In the genomic region with DNA sequence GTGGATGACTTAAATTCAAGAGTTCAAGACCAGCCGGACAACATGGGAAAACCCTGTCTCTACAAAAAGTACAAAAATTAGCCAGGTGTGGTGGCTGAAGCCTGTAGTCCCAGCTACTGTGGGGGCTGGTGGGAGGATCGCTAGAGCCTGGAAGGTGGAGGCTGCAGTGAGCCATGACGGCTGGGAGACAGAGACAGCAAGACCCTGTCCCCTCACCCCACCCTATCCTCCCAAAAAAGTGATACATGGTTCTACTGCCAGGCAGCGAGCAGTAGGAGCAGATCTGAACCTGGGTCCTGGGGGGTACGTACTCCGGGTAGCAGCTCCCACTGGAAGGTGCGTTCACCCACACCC, we compare ENCODE assay signal across 10 cellular contexts. TPM values are rescaled to one million over a fixed set of nuclear protein-coding genes. Genes with fewer than 3 reads are reported as not detected.
DNase-seq lines count a peak whose midpoint lies in the region; ATAC-seq and TF ChIP-seq lines count a peak whose summit lies in the region.
"Had no signal": no experiment of that assay in that cellular context is flagged by ENCODE, and none has a peak within 500 bp of the region (broad histone marks: within the 10 kb centered on the region; RNA-seq: fewer than 3 reads in every experiment).

No MANE protein-coding gene starts in this region.

- H3K9me2 ChIP-seq in hepatocyte (replicated peaks; ENCODE audit: insufficient read depth) = no peaks in the 10 kb centered on the region

- CTCF ChIA-PET in WTC11 (lab: Charles Lee) = interaction anchor here (0.8 to 3.8 kb wide), 4 partner anchors 13 to 71 kb away, joined by 3 to 27 read pairs (median 4); no protein-coding TSS in a partner anchor

- 89% methylated on average over 7 of the region's 7 CpGs for WGBS in hepatocyte (ENCODE audit: low lambda C conversion rate, missing lambda C conversion rate)
- WGBS in spleen, 5 donors = 77 to 89% (median 86%) methylated on average over 7 of the region's 7 CpGs

- peaks cover 4% of the 10 kb centered on the region for H3K36me3 ChIP-seq in hepatocyte (replicated peaks; ENCODE audit: insufficient read depth, low read depth)
- peaks cover 2 to 52% (median 47%) of the 10 kb centered on the region in 6 donors for H3K36me3 ChIP-seq in spleen

- TF ChIP-seq CTCF in WTC11 (IDR thresholded peaks at IDR 0.05) (no peak), hepatocyte (IDR thresholded peaks at IDR 0.05; ENCODE audit: poor library complexity) (no peak), spleen (IDR thresholded peaks at IDR 0.05 in 8 of 11, conservative IDR thresholded peaks at IDR 0.05 in 3 of 11) (no peak)

- H3K4me1 Mint-ChIP-seq in T-helper 1 cell treated with Interleukin-12 subunit alpha and Interleukin-12 subunit beta and Interleukin-4 antibody, amounts not matched to agents 30 μg/mL and 1 μg/mL, for 36 hours (ENCODE audit: low read depth) = peaks cover 45% of the 10 kb centered on the region
- peaks cover 26% of the 10 kb centered on the region for H3K4me1 Mint-ChIP-seq in WTC11

- DNase-seq in T-helper 1 cell (no peak), WTC11 (ENCODE audit: low spot score) (no peak), hepatocyte (ENCODE audit: low spot score) (no peak), spleen (no peak), 8988T (no peak)
- DNase-seq: activated CD8-positive, alpha-beta memory T cell treated with anti-CD3 and anti-CD28 coated beads, Interleukin-2, amount 50 U/mL, for 48 hours; stimulated activated CD4-positive, alpha-beta T cell treated with anti-CD3 and anti-CD28 coated beads, Interleukin-2, amount 100 ng/mL, for 48 hours had no signal

- H3K9me3 ChIP-seq in hepatocyte (ENCODE audit: low read depth) = no peaks in the 10 kb centered on the region
- H3K9me3 ChIP-seq in spleen = no peaks in the 10 kb centered on the region

- no peak for TF ChIP-seq POLR2A in spleen (IDR thresholded peaks at IDR 0.05)

- H3K27ac Mint-ChIP-seq in T-helper 1 cell treated with Interleukin-12 subunit alpha and Interleukin-12 subunit beta and Interleukin-4 antibody, amounts not matched to agents 30 μg/mL and 1 μg/mL, for 36 hours = no peak overlapping the region
- peak overlapping the region; percentile 61 for H3K27ac Mint-ChIP-seq in WTC11

- peak overlapping the region; percentile 93 for H3K4me2 ChIP-seq in hepatocyte

- H3K4me3 ChIP-seq in hepatocyte (no peak overlapping the region), spleen (peak overlapping the region in 2 of 8 donors; percentile 81 to 97)

- peak overlapping the region; percentile 89 for H3K4me3 Mint-ChIP-seq in T-helper 1 cell treated with Interleukin-12 subunit alpha and Interleukin-12 subunit beta and Interleukin-4 antibody, amounts not matched to agents 30 μg/mL and 1 μg/mL, for 36 hours
- peak overlapping the region; percentile 87; the same call in 1 of the 2 replicates for H3K4me3 Mint-ChIP-seq in WTC11

- no peaks in the 10 kb centered on the region for H3K9me3 Mint-ChIP-seq in T-helper 1 cell treated with Interleukin-12 subunit alpha and Interleukin-12 subunit beta and Interleukin-4 antibody, amounts not matched to agents 30 μg/mL and 1 μg/mL, for 36 hours
- H3K9me3 Mint-ChIP-seq in WTC11 = no peaks in the 10 kb centered on the region

- H3K27me3 ChIP-seq in hepatocyte (no peaks in the 10 kb centered on the region), spleen (replicated peaks in 1 of 7) (no peaks in the 10 kb centered on the region)

- H4K20me1 ChIP-seq in hepatocyte (ENCODE audit: insufficient read depth, poor library complexity, severe bottlenecking) = peaks cover 70% of the 10 kb centered on the region

- no peaks in the 10 kb centered on the region for H3K27me3 Mint-ChIP-seq in T-helper 1 cell treated with Interleukin-12 subunit alpha and Interleukin-12 subunit beta and Interleukin-4 antibody, amounts not matched to agents 30 μg/mL and 1 μg/mL, for 36 hours (ENCODE audit: low read depth)
- H3K27me3 Mint-ChIP-seq in WTC11 (ENCODE audit: low read depth) = no peaks in the 10 kb centered on the region

- ATAC-seq in WTC11 (no peak), HG03135 (IDR thresholded peaks at IDR 0.05; ENCODE audit: unreplicated experiment) (no peak), GM18502 (IDR thresholded peaks at IDR 0.05; ENCODE audit: poor library complexity, unreplicated experiment) (no peak)

- H3K79me2 ChIP-seq in hepatocyte = peaks cover 62% of the 10 kb centered on the region

- peaks cover 52% of the 10 kb centered on the region for H3K36me3 Mint-ChIP-seq in T-helper 1 cell treated with Interleukin-12 subunit alpha and Interleukin-12 subunit beta and Interleukin-4 antibody, amounts not matched to agents 30 μg/mL and 1 μg/mL, for 36 hours (ENCODE audit: low read depth)
- H3K36me3 Mint-ChIP-seq in WTC11 = peaks cover 54% of the 10 kb centered on the region

- H2AFZ ChIP-seq in hepatocyte = no peak overlapping the region

- H3K27ac ChIP-seq in hepatocyte (peak overlapping the region; percentile 100), spleen (peak overlapping the region in 6 of 8 donors; percentile 10 to 99 (median 96))

- H3K4me1 ChIP-seq in hepatocyte (ENCODE audit: insufficient read depth) (peaks cover 22% of the 10 kb centered on the region), spleen (peaks cover 16 to 76% (median 46%) of the 10 kb centered on the region in 6 donors)

- POLR2A ChIA-PET in WTC11 (lab: Charles Lee) = no interaction called here

- intact Hi-C loops in spleen (cut with DNase I; ENCODE audit: low total_unique reads) = loop anchor here (5.0 kb wide), 1 partner anchor 41 kb away; a partner anchor contains a TSS

TF ChIP-seq in WTC11, 78 proteins besides CTCF, POLR2A, EP300 and RAD21 (continues in another document):
- TF ChIP-seq ZNF396 (CRISPR knock-in tag; IDR thresholded peaks at IDR 0.05; ENCODE audit: borderline replicate concordance) = no peak
- TF ChIP-seq ATF1 (CRISPR knock-in tag; IDR thresholded peaks at IDR 0.05) = no peak
- no peak for TF ChIP-seq TEAD1 (CRISPR knock-in tag; IDR thresholded peaks at IDR 0.05)
- TF ChIP-seq, protein P1, sequence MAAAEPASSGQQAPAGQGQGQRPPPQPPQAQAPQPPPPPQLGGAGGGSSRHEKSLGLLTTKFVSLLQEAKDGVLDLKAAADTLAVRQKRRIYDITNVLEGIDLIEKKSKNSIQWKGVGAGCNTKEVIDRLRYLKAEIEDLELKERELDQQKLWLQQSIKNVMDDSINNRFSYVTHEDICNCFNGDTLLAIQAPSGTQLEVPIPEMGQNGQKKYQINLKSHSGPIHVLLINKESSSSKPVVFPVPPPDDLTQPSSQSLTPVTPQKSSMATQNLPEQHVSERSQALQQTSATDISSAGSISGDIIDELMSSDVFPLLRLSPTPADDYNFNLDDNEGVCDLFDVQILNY (CRISPR knock-in tag; IDR thresholded peaks at IDR 0.05) = no peak
- TF ChIP-seq, protein P2, sequence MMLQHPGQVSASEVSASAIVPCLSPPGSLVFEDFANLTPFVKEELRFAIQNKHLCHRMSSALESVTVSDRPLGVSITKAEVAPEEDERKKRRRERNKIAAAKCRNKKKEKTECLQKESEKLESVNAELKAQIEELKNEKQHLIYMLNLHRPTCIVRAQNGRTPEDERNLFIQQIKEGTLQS (CRISPR knock-in tag; conservative IDR thresholded peaks at IDR 0.05) = no peak
- TF ChIP-seq, protein P3, sequence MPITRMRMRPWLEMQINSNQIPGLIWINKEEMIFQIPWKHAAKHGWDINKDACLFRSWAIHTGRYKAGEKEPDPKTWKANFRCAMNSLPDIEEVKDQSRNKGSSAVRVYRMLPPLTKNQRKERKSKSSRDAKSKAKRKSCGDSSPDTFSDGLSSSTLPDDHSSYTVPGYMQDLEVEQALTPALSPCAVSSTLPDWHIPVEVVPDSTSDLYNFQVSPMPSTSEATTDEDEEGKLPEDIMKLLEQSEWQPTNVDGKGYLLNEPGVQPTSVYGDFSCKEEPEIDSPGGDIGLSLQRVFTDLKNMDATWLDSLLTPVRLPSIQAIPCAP (CRISPR knock-in tag; IDR thresholded peaks at IDR 0.05) = no peak
- TF ChIP-seq HMGA2 (CRISPR knock-in tag; IDR thresholded peaks at IDR 0.05) = no peak
- TF ChIP-seq FOXJ3 (CRISPR knock-in tag; IDR thresholded peaks at IDR 0.05; ENCODE audit: borderline replicate concordance) = no peak
- TF ChIP-seq, protein P4, sequence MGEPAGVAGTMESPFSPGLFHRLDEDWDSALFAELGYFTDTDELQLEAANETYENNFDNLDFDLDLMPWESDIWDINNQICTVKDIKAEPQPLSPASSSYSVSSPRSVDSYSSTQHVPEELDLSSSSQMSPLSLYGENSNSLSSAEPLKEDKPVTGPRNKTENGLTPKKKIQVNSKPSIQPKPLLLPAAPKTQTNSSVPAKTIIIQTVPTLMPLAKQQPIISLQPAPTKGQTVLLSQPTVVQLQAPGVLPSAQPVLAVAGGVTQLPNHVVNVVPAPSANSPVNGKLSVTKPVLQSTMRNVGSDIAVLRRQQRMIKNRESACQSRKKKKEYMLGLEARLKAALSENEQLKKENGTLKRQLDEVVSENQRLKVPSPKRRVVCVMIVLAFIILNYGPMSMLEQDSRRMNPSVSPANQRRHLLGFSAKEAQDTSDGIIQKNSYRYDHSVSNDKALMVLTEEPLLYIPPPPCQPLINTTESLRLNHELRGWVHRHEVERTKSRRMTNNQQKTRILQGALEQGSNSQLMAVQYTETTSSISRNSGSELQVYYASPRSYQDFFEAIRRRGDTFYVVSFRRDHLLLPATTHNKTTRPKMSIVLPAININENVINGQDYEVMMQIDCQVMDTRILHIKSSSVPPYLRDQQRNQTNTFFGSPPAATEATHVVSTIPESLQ (CRISPR knock-in tag; IDR thresholded peaks at IDR 0.05) = no peak
- TF ChIP-seq CREM (CRISPR knock-in tag; IDR thresholded peaks at IDR 0.05) = no peak

RNA-seq across cellular contexts. Expression of a gene that starts 2.2 kb away (rescaled TPM):
- total RNA-seq in WTC11 (2021) (315 to 364 TPM (median 321 TPM) in 3 replicates), hepatocyte (270 and 277 TPM in 2 replicates), spleen (100 to 1,000 TPM; 157 to 247 (median 180) TPM)
- polyA plus RNA-seq in hepatocyte (408 and 450 TPM in 2 replicates), spleen (100 to 1,000 TPM; 178 to 281 (median 235) TPM)

RNA-seq across cellular contexts. Expression of a gene that starts 2.5 kb away (rescaled TPM):
- total RNA-seq in WTC11 (2021) (29.4 to 34.1 TPM (median 29.8 TPM) in 3 replicates), hepatocyte (13.0 and 14.4 TPM in 2 replicates), spleen (10 to 100 TPM; 13.0 to 18.6 (median 14.3) TPM)
- polyA plus RNA-seq in hepatocyte (1.8 and 2.1 TPM in 2 replicates), spleen (10 to 100 TPM in 1 of 3 donors, 1 to 10 TPM in 2; 6.7 to 11.0 (median 8.4) TPM)

RNA-seq across cellular contexts. Expression of a gene that starts 18.7 kb away (rescaled TPM):
- total RNA-seq in WTC11 (2021) (67.4 to 73.5 TPM (median 69.7 TPM) in 3 replicates), hepatocyte (32.5 and 43.1 TPM in 2 replicates), spleen (10 to 100 TPM; 17.6 to 37.6 (median 31.9) TPM)
- polyA plus RNA-seq in hepatocyte (4.8 and 7.1 TPM in 2 replicates), spleen (10 to 100 TPM; 14.0 to 20.1 (median 15.0) TPM)

RNA-seq across cellular contexts. Expression of a gene that starts 41.8 kb away (rescaled TPM):
- 26.6 to 33.0 TPM (median 27.9 TPM) in 3 replicates for total RNA-seq in WTC11 (2021)
- 16.7 and 18.4 TPM in 2 replicates for total RNA-seq in hepatocyte
- 21.8 and 26.7 TPM in 2 replicates for polyA plus RNA-seq in hepatocyte
- 10 to 100 TPM; 22.6 to 39.8 (median 37.5) TPM for total RNA-seq in spleen
- 10 to 100 TPM; 26.9 to 41.3 (median 37.7) TPM for polyA plus RNA-seq in spleen
